8 cellular contexts compared by ENCODE assay signal in the genomic region with DNA sequence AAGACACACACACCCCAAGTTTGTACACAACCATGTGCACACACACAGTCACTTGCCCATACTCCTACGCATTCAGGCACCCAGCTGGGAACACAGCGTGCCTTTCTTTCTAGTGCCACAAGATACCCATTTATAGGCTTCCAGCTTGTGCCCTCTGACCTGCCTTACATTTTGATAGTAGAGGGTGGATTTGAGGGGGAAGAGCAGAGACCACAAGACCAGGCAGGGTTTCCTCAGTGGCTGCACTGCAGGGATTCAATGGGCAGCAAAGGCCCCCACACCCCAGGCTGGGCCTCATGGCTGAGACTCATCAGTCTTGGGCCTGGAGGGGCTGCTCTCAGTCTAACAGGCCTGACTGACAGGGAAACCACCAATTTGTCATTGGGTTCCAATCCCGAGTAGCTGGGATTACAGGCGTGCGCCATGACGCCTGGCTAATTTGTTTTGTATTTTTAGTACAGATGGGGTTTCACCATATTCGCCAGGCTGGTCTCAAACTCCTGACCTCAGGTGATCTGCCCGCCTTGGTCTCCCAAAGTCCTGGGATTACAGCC. TPM values are rescaled to one million over a fixed set of nuclear protein-coding genes. Genes with fewer than 3 reads are reported as not detected.
DNase-seq lines count a peak whose midpoint lies in the region; ATAC-seq and TF ChIP-seq lines count a peak whose summit lies in the region.

No MANE protein-coding gene starts in this region.

- H3K79me2 ChIP-seq in OCI-LY1 (ENCODE audit: insufficient read depth, low read length): no peaks in the 10 kb centered on the region

- peak overlapping the region; percentile 39; the same call in 1 of the 2 replicates for H2AFZ ChIP-seq in OCI-LY1 (ENCODE audit: low read length)

- H3K27ac ChIP-seq in OCI-LY1 (ENCODE audit: low read depth, low read length, poor library complexity, severe bottlenecking) (peak overlapping the region; percentile 95), cingulate gyrus (ENCODE audit: low read depth, low read length) (peak overlapping the region; percentile 89), sigmoid colon (peak overlapping the region; percentile 77 to 85 (median 80))

- 77 to 86% methylated on average over 8 of the region's 8 CpGs for WGBS in sigmoid colon, 2 donors

- H3F3A ChIP-seq in OCI-LY1 (ENCODE audit: insufficient read depth, low read length): no peaks in the 10 kb centered on the region

- intact Hi-C loops in Caco-2 (cut with micrococcal nuclease; ENCODE audit: unreplicated experiment) (loop anchor here (5.0 kb wide), 1 partner anchor 51 kb away; a partner anchor contains a TSS), sigmoid colon (cut with DNase I) (loop anchor here (2.0 to 5.0 kb wide), 2 partner anchors 50 to 196 kb away; no protein-coding TSS in a partner anchor)

- H3K4me3 ChIP-seq in Caco-2 (ENCODE audit: low read depth, low read length) (no peak overlapping the region), OCI-LY1 (ENCODE audit: low read depth, low read length, poor library complexity, severe bottlenecking) (peak overlapping the region; percentile 65), sigmoid colon (no peak overlapping the region)

- TF ChIP-seq CTCF in Caco-2 (IDR thresholded peaks at IDR 0.05; ENCODE audit: insufficient read depth in 1 of 2, low read depth in 1 of 2, low read length in 1 of 2, severe bottlenecking in 1 of 2, unreplicated experiment in 1 of 2) (no peak), OCI-LY1 (IDR thresholded peaks at IDR 0.05; ENCODE audit: low read length) (no peak), sigmoid colon (IDR thresholded peaks at IDR 0.05) (no peak)

- no TSS peak for BruUV-seq in Caco-2 (replicated peaks; lab: Mats Ljungman, UMichigan)

- no peak for TF ChIP-seq EP300 in sigmoid colon (IDR thresholded peaks at IDR 0.05)

- peaks cover 6% of the 10 kb centered on the region for H3K36me3 Mint-ChIP-seq in Caco-2 (ENCODE audit: insufficient read depth, unreplicated experiment)

- no peaks in the 10 kb centered on the region for H3K36me3 ChIP-seq in Caco-2 (ENCODE audit: control insufficient read depth, insufficient read depth, low read length)
- H3K36me3 ChIP-seq in OCI-LY1 (ENCODE audit: insufficient read depth, low read length): no peaks in the 10 kb centered on the region
- H3K36me3 ChIP-seq in sigmoid colon: no peaks in the 10 kb centered on the region

- peak overlapping the region; percentile 90 for H3K27ac Mint-ChIP-seq in Caco-2 (ENCODE audit: unreplicated experiment)

- no peak overlapping the region for H3K4me3 Mint-ChIP-seq in Caco-2 (ENCODE audit: unreplicated experiment)

- no peaks in the 10 kb centered on the region; the same call in 1 of the 2 replicates for H3K27me3 ChIP-seq in Caco-2 (replicated peaks; ENCODE audit: control insufficient read depth, insufficient read depth, low read length)
- H3K27me3 ChIP-seq in OCI-LY1 (ENCODE audit: insufficient read depth, low read length): no peaks in the 10 kb centered on the region
- H3K27me3 ChIP-seq in sigmoid colon: no peaks in the 10 kb centered on the region

- no peak for ATAC-seq in GM21367 (IDR thresholded peaks at IDR 0.05; ENCODE audit: unreplicated experiment)

- H3K9me2 ChIP-seq in OCI-LY1 (ENCODE audit: low read depth, low read length): no peaks in the 10 kb centered on the region

- CTCF ChIA-PET in Caco-2 (lab: Charles Lee): no interaction called here

- no peaks in the 10 kb centered on the region for H3K9me3 Mint-ChIP-seq in Caco-2 (ENCODE audit: unreplicated experiment)

- no peaks in the 10 kb centered on the region for H4K20me1 ChIP-seq in OCI-LY1 (ENCODE audit: insufficient read depth, low read length)

- H3K4me1 Mint-ChIP-seq in Caco-2 (ENCODE audit: low read depth, unreplicated experiment): peaks cover 7% of the 10 kb centered on the region

- POLR2A ChIA-PET in Caco-2 (lab: Charles Lee): interaction anchor here (1.3 to 1.6 kb wide), 2 partner anchors 67 to 293 kb away, joined by 4 to 6 read pairs; a partner anchor contains a TSS

- H3K4me2 ChIP-seq in OCI-LY1 (ENCODE audit: low read length): peak overlapping the region; percentile 90

- H3K4me1 ChIP-seq in Caco-2: peaks cover 18% of the 10 kb centered on the region
- peaks cover 51% of the 10 kb centered on the region for H3K4me1 ChIP-seq in OCI-LY1 (ENCODE audit: insufficient read depth, low read length, severe bottlenecking)
- peaks cover 0 to 47% (median 36%) of the 10 kb centered on the region in 4 donors for H3K4me1 ChIP-seq in sigmoid colon

- no peaks in the 10 kb centered on the region for H3K27me3 Mint-ChIP-seq in Caco-2 (ENCODE audit: insufficient read depth, unreplicated experiment)

- TF ChIP-seq POLR2A in sigmoid colon (IDR thresholded peaks at IDR 0.05): no peak

- H3K9me3 ChIP-seq in Caco-2 (no peaks in the 10 kb centered on the region), OCI-LY1 (ENCODE audit: low read length) (no peaks in the 10 kb centered on the region), sigmoid colon (no peaks in the 10 kb centered on the region)

- peak overlapping the region; percentile 55 for H3K9ac ChIP-seq in OCI-LY1 (ENCODE audit: low read length)

- DNase-seq in Caco-2 (no peak), sigmoid colon (no peak), NCI-H2196 treated with DMSO at 0.1 percent for 48 hours (lab: John Stamatoyannopoulos, UW; ENCODE audit: unreplicated experiment) (no peak), GM03348 (ENCODE audit: low spot score) (no peak), NCI-H748 (lab: John Stamatoyannopoulos, UW; ENCODE audit: unreplicated experiment) (no peak)

RNA-seq across cellular contexts. Expression of a gene that starts 18.8 kb away (rescaled TPM):
- total RNA-seq in Caco-2 (2022) (1.3 and 1.6 TPM in 2 replicates), sigmoid colon (1 to 10 TPM; 4.9 to 9.4 (median 8.0) TPM)
- polyA plus RNA-seq in sigmoid colon: 1 to 10 TPM in 1 of 3 donors, under 1 TPM in 1, not detected in 1; 0.60 to 1.1 TPM

RNA-seq across cellular contexts. Expression of a gene that starts 51.2 kb away (rescaled TPM):
- total RNA-seq in Caco-2 (2022) (4.5 and 4.9 TPM in 2 replicates), sigmoid colon (10 to 100 TPM; 20.1 to 43.4 (median 23.0) TPM)
- 10 to 100 TPM; 11.4 to 17.9 (median 12.7) TPM for polyA plus RNA-seq in sigmoid colon
